Comparison of ENCODE assay signal across 7 cellular contexts in genomic region chr13:94416454-94417080, GRCh38.
DNase-seq lines count a peak whose midpoint lies in the region; ATAC-seq and TF ChIP-seq lines count a peak whose summit lies in the region.

No MANE protein-coding gene starts in this region.

- 65% methylated on average over 5 of the region's 7 CpGs for WGBS in mesenchymal stem cell

- no peak overlapping the region for H4K8ac ChIP-seq in mesenchymal stem cell (ENCODE audit: low read length)

- H3K27me3 ChIP-seq in GM06990 (replicated peaks; ENCODE audit: control insufficient read depth, insufficient read depth, low read length) (no peaks in the 10 kb centered on the region; the same call in 1 of the 2 replicates), mesenchymal stem cell (ENCODE audit: control insufficient read depth in 1 of 2, insufficient read depth in 1 of 2, low read length in 2 of 2) (peaks cover 0 to 3% of the 10 kb centered on the region in 2 experiments), vagina (no peaks in the 10 kb centered on the region)

- peaks cover 18% of the 10 kb centered on the region for H3K36me3 Mint-ChIP-seq in WTC11

- H3K4me1 ChIP-seq in mesenchymal stem cell (ENCODE audit: control insufficient read depth, insufficient read depth, low read depth, low read length) (no peaks in the 10 kb centered on the region), vagina (peaks cover 6% of the 10 kb centered on the region)

- peaks cover 25% of the 10 kb centered on the region for H3K9me3 Mint-ChIP-seq in WTC11

- no peak overlapping the region for H4K91ac ChIP-seq in mesenchymal stem cell (ENCODE audit: low read length)

- ATAC-seq in WTC11 (peak; percentile 98), GM21423 (IDR thresholded peaks at IDR 0.05; ENCODE audit: unreplicated experiment) (no peak), HG02840 (IDR thresholded peaks at IDR 0.05; ENCODE audit: low FRiP score, unreplicated experiment) (no peak)

- H3K4me3 Mint-ChIP-seq in WTC11 = no peak overlapping the region

- no peak overlapping the region for H3K14ac ChIP-seq in mesenchymal stem cell (ENCODE audit: low read length in 2 of 2)

- H3K18ac ChIP-seq in mesenchymal stem cell (ENCODE audit: low read depth in 1 of 2, low read length in 2 of 2) = no peak overlapping the region

- no peak overlapping the region for H2BK5ac ChIP-seq in mesenchymal stem cell (ENCODE audit: low read depth, low read length, poor library complexity, severe bottlenecking)

- no peak overlapping the region for H3K4ac ChIP-seq in mesenchymal stem cell (ENCODE audit: low read depth in 1 of 2, low read length in 2 of 2)

- H3K4me3 ChIP-seq in GM06990 (replicated peaks; ENCODE audit: low read depth, low read length) (no peak overlapping the region), mesenchymal stem cell (ENCODE audit: insufficient read depth in 1 of 2, low read depth in 1 of 2, low read length in 2 of 2) (no peak overlapping the region), vagina (no peak overlapping the region)

- no peak overlapping the region for H3K9ac ChIP-seq in mesenchymal stem cell (ENCODE audit: low read length)

- intact Hi-C loops in vagina (cut with DNase I) = no loop called here

- CTCF ChIA-PET in WTC11 (lab: Charles Lee) = interaction anchor here (0.6 to 1.7 kb wide), 22 partner anchors 9 to 432 kb away, joined by 3 to 25 read pairs (median 4); partner anchors contain the start of gene TGDS

- TF ChIP-seq CTCF in GM06990 (IDR thresholded peaks at IDR 0.05; ENCODE audit: insufficient read depth, low read length, poor library complexity, severe bottlenecking) = peak; percentile 49
- TF ChIP-seq CTCF in WTC11 (IDR thresholded peaks at IDR 0.05) = peak; percentile 81
- TF ChIP-seq CTCF in vagina (IDR thresholded peaks at IDR 0.05) = peak in 1 of 3 experiments; percentile 8

- no peaks in the 10 kb centered on the region for H3K79me1 ChIP-seq in mesenchymal stem cell (replicated peaks; ENCODE audit: low read length, poor library complexity, severe bottlenecking)

- no peak overlapping the region for H2BK120ac ChIP-seq in mesenchymal stem cell (ENCODE audit: low read depth, low read length)

- no peak for DNase-seq in GM06990 (ENCODE audit: extremely low read depth, insufficient read length)
- DNase-seq in M059J (ENCODE audit: low read depth) = peak; percentile 4
- DNase-seq in WTC11 (ENCODE audit: low spot score) = peak; percentile 64
- DNase-seq in mesenchymal stem cell = peak; percentile 33
- DNase-seq in vagina (ENCODE audit: extremely low spot score in 2 of 2) = no peak

- H3K27me3 Mint-ChIP-seq in WTC11 (ENCODE audit: low read depth) = no peaks in the 10 kb centered on the region

- TF ChIP-seq POLR2A in vagina (IDR thresholded peaks at IDR 0.05) = no peak

- H2BK12ac ChIP-seq in mesenchymal stem cell (ENCODE audit: low read length in 2 of 2) = no peak overlapping the region

- no peak overlapping the region for H2BK15ac ChIP-seq in mesenchymal stem cell (ENCODE audit: low read depth, poor library complexity, severe bottlenecking)

- peaks cover 23% of the 10 kb centered on the region for H3K4me1 Mint-ChIP-seq in WTC11

- H3K36me3 ChIP-seq in GM06990 (ENCODE audit: control insufficient read depth, insufficient read depth, low read length) (no peaks in the 10 kb centered on the region), mesenchymal stem cell (ENCODE audit: control insufficient read depth in 1 of 2, insufficient read depth in 2 of 2, low read depth in 1 of 2, low read length in 2 of 2) (no peaks in the 10 kb centered on the region), vagina (no peaks in the 10 kb centered on the region)

- H3K23ac ChIP-seq in mesenchymal stem cell (ENCODE audit: low read length in 2 of 2) = no peak overlapping the region

- H2AK5ac ChIP-seq in mesenchymal stem cell (ENCODE audit: low read length, severe bottlenecking) = no peak overlapping the region

- H2AFZ ChIP-seq in mesenchymal stem cell (ENCODE audit: low read depth, low read length) = no peak overlapping the region

- POLR2A ChIA-PET in WTC11 (lab: Charles Lee) = no interaction called here

- H3K27ac ChIP-seq in mesenchymal stem cell (ENCODE audit: low read length, poor library complexity, severe bottlenecking) (no peak overlapping the region), vagina (no peak overlapping the region)

- H3K9me3 ChIP-seq in mesenchymal stem cell (ENCODE audit: control insufficient read depth, low read length) = peaks cover 6% of the 10 kb centered on the region
- H3K9me3 ChIP-seq in vagina = no peaks in the 10 kb centered on the region

- no peak overlapping the region for H3K27ac Mint-ChIP-seq in WTC11

- H3K4me2 ChIP-seq in mesenchymal stem cell (ENCODE audit: low read length, poor library complexity, severe bottlenecking) = no peak overlapping the region

TF ChIP-seq in WTC11, 78 proteins besides CTCF, POLR2A, EP300 and RAD21:
- TF ChIP-seq GABPB1 (CRISPR knock-in tag; IDR thresholded peaks at IDR 0.05) = peak; percentile 84
- 0 out of 2 replicates have a peak, but pooled peaks have one; percentile 28 for TF ChIP-seq ATF3 (CRISPR knock-in tag; conservative IDR thresholded peaks at IDR 0.05)
- no peak for TF ChIP-seq ZNF423 (CRISPR knock-in tag; IDR thresholded peaks at IDR 0.05)

Comparison
In these comparisons a context has a peak if more than half of its experiments do, and no peak if none do; other contexts are left out.
1. DNase-seq: peak in M059J (single experiment), WTC11 (single experiment) and mesenchymal stem cell (single experiment); none in GM06990 (single experiment) and vagina (0 of 2).